In genomic region chr2:160719116-160719515, GRCh38 we compare ENCODE assay signal across 16 cellular contexts.
A peak's percentile ranks its signal among the peaks of the same experiment; 100 is the strongest.
DNase-seq lines count a peak whose midpoint lies in the region; ATAC-seq and TF ChIP-seq lines count a peak whose summit lies in the region.
"Had no signal": no experiment of that assay in that cellular context is flagged by ENCODE, and none has a peak within 500 bp of the region (broad histone marks: within the 10 kb centered on the region; RNA-seq: fewer than 3 reads in every experiment).

No MANE protein-coding gene starts in this region.

- peaks cover 2% of the 10 kb centered on the region for H3K36me3 Mint-ChIP-seq in neural progenitor cell

- H3K4me3 ChIP-seq in PC-3 (ENCODE audit: low read length) = no peak overlapping the region
- H3K4me3 ChIP-seq in cardiac fibroblast (replicated peaks in 1 of 2; ENCODE audit: low read depth in 2 of 2, low read length in 2 of 2) = no peak overlapping the region
- H3K4me3 ChIP-seq in neural progenitor cell = no peak overlapping the region
- H3K4me3 ChIP-seq: ovary had no signal

- H4K20me1 ChIP-seq in PC-3 (ENCODE audit: low read length) (no peaks in the 10 kb centered on the region), neural progenitor cell (ENCODE audit: low read depth) (no peaks in the 10 kb centered on the region)

- BruUV-seq in PC-3 (replicated peaks; lab: Mats Ljungman, UMichigan) = no TSS peak

- TF ChIP-seq CTCF in PC-3 (conservative IDR thresholded peaks at IDR 0.05; ENCODE audit: low read depth, low read length) (no peak), cardiac fibroblast (IDR thresholded peaks at IDR 0.05; ENCODE audit: low read depth, low read length) (no peak), neural progenitor cell (IDR thresholded peaks at IDR 0.05) (no peak), GM13977 (IDR thresholded peaks at IDR 0.05; ENCODE audit: extremely low read depth, insufficient read depth, missing control alignments) (no peak)

- H3K4me2 ChIP-seq in PC-3 (ENCODE audit: low read length) (peak overlapping the region; percentile 26), neural progenitor cell (no peak overlapping the region)
- H3K4me2 ChIP-seq: KMS-11 had no signal

- peak overlapping the region; percentile 55 for H3K27ac Mint-ChIP-seq in neural progenitor cell
- H3K27ac Mint-ChIP-seq: activated CD4-positive, alpha-beta T cell treated with anti-CD3 and anti-CD28 coated beads, Interleukin-2, amount 10 ng/mL, durations not matched to agents 24 days and 14 days; activated naive CD4-positive, alpha-beta T cell treated with anti-CD3 and anti-CD28 coated beads for 36 hours had no signal

- DNase-seq in GM03348 (ENCODE audit: low spot score) = peak; percentile 45
- peak; percentile 83 for DNase-seq in PC-3
- peak; percentile 14 to 28 for DNase-seq in cardiac fibroblast (ENCODE audit: low read depth in 2 of 2)
- no peak for DNase-seq in neural progenitor cell (ENCODE audit: low spot score)
- DNase-seq in GM13977 (ENCODE audit: low spot score) = no peak
- no peak for DNase-seq in NOMO-1 treated with dmso at 0.1 percent for 144 hours (lab: John Stamatoyannopoulos, UW; ENCODE audit: unreplicated experiment)
- DNase-seq in iPS-NIHi7 (ENCODE audit: extremely low spot score) = no peak
- DNase-seq in COLO668 (lab: John Stamatoyannopoulos, UW; ENCODE audit: unreplicated experiment) = no peak
- DNase-seq: activated CD4-positive, alpha-beta T cell treated with anti-CD3 and anti-CD28 coated beads, Interleukin-2, amount 10 ng/mL, durations not matched to agents 24 days and 14 days; activated naive CD4-positive, alpha-beta T cell treated with anti-CD3 and anti-CD28 coated beads for 36 hours; BE2C; left cardiac atrium; NCI-H1417 treated with DMSO at 0.1 percent for 48 hours; NCI-H446 treated with DMSO at 0.1 percent for 48 hours; ovary had no signal

- in situ Hi-C loops in GM13977 (cut with MboI; ENCODE audit: low pct_unique_long_range_greater_than_20kb, low sequenced_read_pairs, unreplicated experiment) = no loop called here

- H3K9me3 ChIP-seq in PC-3 (ENCODE audit: low read length) = no peaks in the 10 kb centered on the region
- no peaks in the 10 kb centered on the region for H3K9me3 ChIP-seq in neural progenitor cell (ENCODE audit: low read depth)
- H3K9me3 ChIP-seq: BE2C, ovary had no signal

- H3K4me3 Mint-ChIP-seq in neural progenitor cell = no peak overlapping the region
- H3K4me3 Mint-ChIP-seq: activated CD4-positive, alpha-beta T cell treated with anti-CD3 and anti-CD28 coated beads, Interleukin-2, amount 10 ng/mL, durations not matched to agents 24 days and 14 days; activated naive CD4-positive, alpha-beta T cell treated with anti-CD3 and anti-CD28 coated beads for 36 hours had no signal

- POLR2A ChIA-PET in PC-3 (lab: Charles Lee; ENCODE audit: unreplicated experiment) = no interaction called here

- H3F3A ChIP-seq in PC-3 (ENCODE audit: low read length, unreplicated experiment) (no peaks in the 10 kb centered on the region), neural progenitor cell (ENCODE audit: low read depth) (no peaks in the 10 kb centered on the region)

- CTCF ChIA-PET in PC-3 (lab: Charles Lee) = no interaction called here

- H3K9me2 ChIP-seq in PC-3 (replicated peaks; ENCODE audit: low read length) = no peaks in the 10 kb centered on the region

- intact Hi-C loops in PC-3 (cut with micrococcal nuclease) = no loop called here

- no peaks in the 10 kb centered on the region for H3K27me3 ChIP-seq in PC-3 (ENCODE audit: low read length)
- no peaks in the 10 kb centered on the region for H3K27me3 ChIP-seq in neural progenitor cell
- H3K27me3 ChIP-seq: BE2C, ovary had no signal

- H3K4me1 ChIP-seq in PC-3 (ENCODE audit: insufficient read depth, low read length) = peaks cover 21% of the 10 kb centered on the region
- peaks cover 4% of the 10 kb centered on the region for H3K4me1 ChIP-seq in neural progenitor cell
- H3K4me1 ChIP-seq: BE2C had no signal

- H3K4me1 Mint-ChIP-seq in neural progenitor cell = peaks cover 33% of the 10 kb centered on the region
- H3K4me1 Mint-ChIP-seq: activated CD4-positive, alpha-beta T cell treated with anti-CD3 and anti-CD28 coated beads, Interleukin-2, amount 10 ng/mL, durations not matched to agents 24 days and 14 days had no signal

- H3K27ac ChIP-seq in PC-3 (ENCODE audit: low read length) (peak overlapping the region; percentile 9), neural progenitor cell (no peak overlapping the region)
- H3K27ac ChIP-seq: KMS-11, ovary had no signal

- ATAC-seq in PC-3 = peak; percentile 93
- ATAC-seq: left cardiac atrium had no signal

- H3K9me3 Mint-ChIP-seq in neural progenitor cell = peaks cover 18% of the 10 kb centered on the region

- H3K79me2 ChIP-seq in PC-3 (ENCODE audit: low read length) (no peaks in the 10 kb centered on the region), neural progenitor cell (ENCODE audit: low read depth) (no peaks in the 10 kb centered on the region)

- H3K36me3 ChIP-seq in PC-3 (ENCODE audit: low read depth, low read length) (no peaks in the 10 kb centered on the region), neural progenitor cell (no peaks in the 10 kb centered on the region)
- H3K36me3 ChIP-seq: BE2C, ovary had no signal

- H2AFZ ChIP-seq in PC-3 (ENCODE audit: low read length) = no peak overlapping the region
- H2AFZ ChIP-seq in neural progenitor cell (replicated peaks) = no peak overlapping the region

- no peak overlapping the region for H3K9ac ChIP-seq in PC-3 (ENCODE audit: low read length)
- H3K9ac ChIP-seq in neural progenitor cell = no peak overlapping the region
- H3K9ac ChIP-seq: KMS-11 had no signal

- H3K27me3 Mint-ChIP-seq in neural progenitor cell (ENCODE audit: insufficient read depth, low read depth) = peaks cover 8% of the 10 kb centered on the region

Comparison
In these comparisons a context has a peak if more than half of its experiments do, and no peak if none do; other contexts are left out.
1. DNase-seq: peak in GM03348 (single experiment), PC-3 (single experiment) and cardiac fibroblast (2 of 2); none in neural progenitor cell (single experiment), GM13977 (single experiment), NOMO-1 treated with dmso at 0.1 percent for 144 hours (single experiment), iPS-NIHi7 (single experiment) and COLO668 (single experiment).